ENCODE assay signal across 1 cellular context in genomic region chr2:27086090-27086721, GRCh38.
TF ChIP-seq lines count a peak whose summit lies in the region.

No MANE protein-coding gene starts in this region.

TF ChIP-seq in HepG2, 621 proteins besides CTCF, POLR2A, EP300 and RAD21 (continued from another document and continues in another):
- no peak for TF ChIP-seq HOMEZ (CRISPR knock-in tag; IDR thresholded peaks at IDR 0.05; ENCODE audit: low read depth)
- TF ChIP-seq NFIC (IDR thresholded peaks at IDR 0.05; ENCODE audit: low read length) = no peak
- no peak for TF ChIP-seq ZNF569 (CRISPR knock-in tag; IDR thresholded peaks at IDR 0.05; ENCODE audit: borderline replicate concordance)
- TF ChIP-seq FOXM1 (CRISPR knock-in tag; IDR thresholded peaks at IDR 0.05) = no peak
- TF ChIP-seq SP140L (CRISPR knock-in tag; IDR thresholded peaks at IDR 0.05; ENCODE audit: borderline replicate concordance) = peak; percentile 34; the same call in 1 of the 2 replicates
- 0 out of 2 replicates have a peak, but pooled peaks have one; percentile 74 for TF ChIP-seq CENPT (CRISPR knock-in tag; IDR thresholded peaks at IDR 0.05; ENCODE audit: low read depth)
- peak; percentile 40; the same call in 1 of the 2 replicates for TF ChIP-seq NFYB (CRISPR knock-in tag; IDR thresholded peaks at IDR 0.05)
- no peak; the same call in 1 of the 2 replicates for TF ChIP-seq ZNF570 (CRISPR knock-in tag; IDR thresholded peaks at IDR 0.05; ENCODE audit: borderline replicate concordance)
- no peak for TF ChIP-seq ZNF878 (CRISPR knock-in tag; IDR thresholded peaks at IDR 0.05)
- TF ChIP-seq PAF1 (CRISPR knock-in tag; IDR thresholded peaks at IDR 0.05) = no peak
- TF ChIP-seq KIAA2018 (CRISPR knock-in tag; IDR thresholded peaks at IDR 0.05; ENCODE audit: borderline replicate concordance) = no peak
- peak; percentile 23; the same call in 1 of the 2 replicates for TF ChIP-seq KDM5A (IDR thresholded peaks at IDR 0.05; ENCODE audit: borderline replicate concordance, low read length)
- TF ChIP-seq TCF12 (IDR thresholded peaks at IDR 0.05) = no peak
- TF ChIP-seq TCF12 (CRISPR knock-in tag; IDR thresholded peaks at IDR 0.05) = no peak
- TF ChIP-seq ZSCAN20 (CRISPR knock-in tag; IDR thresholded peaks at IDR 0.05; ENCODE audit: borderline replicate concordance) = peak; percentile 95
- no peak for TF ChIP-seq CENPX (CRISPR knock-in tag; IDR thresholded peaks at IDR 0.05)
- peak; percentile 90 for TF ChIP-seq ZBED4 (CRISPR knock-in tag; IDR thresholded peaks at IDR 0.05; ENCODE audit: borderline replicate concordance)
- TF ChIP-seq ZNF260 (CRISPR knock-in tag; IDR thresholded peaks at IDR 0.05; ENCODE audit: borderline replicate concordance, low read depth) = no peak
- TF ChIP-seq FOSL1 (CRISPR knock-in tag; IDR thresholded peaks at IDR 0.05; ENCODE audit: borderline replicate concordance) = 0 out of 2 replicates have a peak, but pooled peaks have one; percentile 6
- TF ChIP-seq FOXO4 (CRISPR knock-in tag; conservative IDR thresholded peaks at IDR 0.05) = no peak
- no peak for TF ChIP-seq SIX1 (CRISPR knock-in tag; IDR thresholded peaks at IDR 0.05; ENCODE audit: borderline replicate concordance)
- peak; percentile 56; the same call in 1 of the 2 replicates for TF ChIP-seq NR2C2 (CRISPR knock-in tag; IDR thresholded peaks at IDR 0.05; ENCODE audit: borderline replicate concordance)
- TF ChIP-seq YEATS2 (CRISPR knock-in tag; IDR thresholded peaks at IDR 0.05; ENCODE audit: borderline replicate concordance) = peak; percentile 89
- peak; percentile 88; the same call in 1 of the 2 replicates for TF ChIP-seq HOXD1 (CRISPR knock-in tag; IDR thresholded peaks at IDR 0.05)
- peak; percentile 47 for TF ChIP-seq TEF (CRISPR knock-in tag; IDR thresholded peaks at IDR 0.05)
- no peak for TF ChIP-seq SNAI1 (CRISPR knock-in tag; IDR thresholded peaks at IDR 0.05; ENCODE audit: borderline replicate concordance)
- peak; percentile 71; the same call in 1 of the 2 replicates for TF ChIP-seq RCOR2 (CRISPR knock-in tag; IDR thresholded peaks at IDR 0.05)
- TF ChIP-seq UBTF (CRISPR knock-in tag; IDR thresholded peaks at IDR 0.05) = peak; percentile 84; the same call in 1 of the 2 replicates
- TF ChIP-seq ETV6 (CRISPR knock-in tag; conservative IDR thresholded peaks at IDR 0.05) = peak; percentile 87
- no peak for TF ChIP-seq TRAFD1 (CRISPR knock-in tag; IDR thresholded peaks at IDR 0.05; ENCODE audit: borderline replicate concordance)
- TF ChIP-seq ZBTB25 (CRISPR knock-in tag; IDR thresholded peaks at IDR 0.05) = peak; percentile 85; the same call in 1 of the 2 replicates
- no peak for TF ChIP-seq ZNF350 (CRISPR knock-in tag; IDR thresholded peaks at IDR 0.05; ENCODE audit: borderline replicate concordance, low read depth)
